Comparison of ENCODE assay signal across 21 cellular contexts in the genomic region with DNA sequence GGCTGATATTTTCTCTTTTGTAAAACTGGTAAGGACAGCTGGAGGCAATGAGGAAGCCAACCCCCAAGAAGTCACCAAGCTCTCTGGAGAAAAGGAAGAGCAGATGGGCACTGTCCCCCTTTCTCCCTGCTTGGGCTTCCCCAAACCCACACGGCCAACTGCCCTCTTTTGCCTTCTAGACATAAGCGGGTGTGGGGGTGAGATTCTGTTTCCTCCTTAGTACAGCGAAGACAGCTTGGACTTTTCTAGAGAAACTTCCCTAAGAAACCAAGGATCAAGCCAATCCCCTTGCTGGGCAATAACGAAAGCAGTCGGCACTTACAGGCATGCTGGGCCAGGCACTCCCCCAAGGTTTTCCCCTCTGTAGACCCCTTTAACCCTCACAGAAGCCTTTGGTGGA.
A peak's percentile ranks its signal among the peaks of the same experiment; 100 is the strongest.
DNase-seq lines count a peak whose midpoint lies in the region; ATAC-seq and TF ChIP-seq lines count a peak whose summit lies in the region.
"Had no signal": no experiment of that assay in that cellular context is flagged by ENCODE, and none has a peak within 500 bp of the region (broad histone marks: within the 10 kb centered on the region; RNA-seq: fewer than 3 reads in every experiment).

No MANE protein-coding gene starts in this region.

- 84 to 95% methylated on average over 5 of the region's 5 CpGs for WGBS in heart right ventricle, 2 donors

- no peak for DNase-seq in heart right ventricle
- no peak for DNase-seq in left ventricle myocardium inferior
- peak; percentile 20 for DNase-seq in MV-4-11 (lab: John Stamatoyannopoulos, UW)
- peak; percentile 66 for DNase-seq in coronary artery (ENCODE audit: low spot score)
- DNase-seq in sciatic nerve (ENCODE audit: low spot score), result no peak
- DNase-seq in SHP77 (lab: John Stamatoyannopoulos, UW), result no peak
- DNase-seq: ACHN; BE2C; C1 segment of cervical spinal cord; CD4-positive, CD25-positive, alpha-beta regulatory T cell; CD8-positive, alpha-beta memory T cell; COR-L47; DMS 273 treated with DMSO at 0.1 percent for 48 hours; DMS53; DND-41; EL; IMR-90 had no signal

- intact Hi-C loops in heart right ventricle (cut with DNase I), result loop anchor here in 1 of 10 donors (10.0 kb wide), 1 partner anchor 307 kb away; no protein-coding TSS in a partner anchor
- intact Hi-C loops in left ventricle myocardium inferior (cut with micrococcal nuclease), result no loop called here
- intact Hi-C loops in sciatic nerve (cut with DNase I), result no loop called here

- ATAC-seq in heart right ventricle (peak in 5 of 8 donors; percentile 38 to 57 (median 46)), sciatic nerve (peak; percentile 34), GM21447 (IDR thresholded peaks at IDR 0.05; ENCODE audit: unreplicated experiment) (no peak)
- ATAC-seq: GM12878 had no signal

- no peaks in the 10 kb centered on the region for H3K36me3 ChIP-seq in heart right ventricle
- H3K36me3 ChIP-seq in left ventricle myocardium inferior, result no peaks in the 10 kb centered on the region
- H3K36me3 ChIP-seq: BE2C, HAP-1 had no signal

- H3K4me3 ChIP-seq in heart right ventricle (no peak overlapping the region), left ventricle myocardium inferior (no peak overlapping the region), coronary artery (no peak overlapping the region)
- H3K4me3 ChIP-seq: GM12878, HAP-1 had no signal

- H3K4me1 ChIP-seq in heart right ventricle (no peaks in the 10 kb centered on the region), left ventricle myocardium inferior (no peaks in the 10 kb centered on the region)
- H3K4me1 ChIP-seq: BE2C, HAP-1 had no signal

- no peak for TF ChIP-seq CTCF in heart right ventricle (IDR thresholded peaks at IDR 0.05)
- TF ChIP-seq CTCF in left ventricle myocardium inferior (IDR thresholded peaks at IDR 0.05; ENCODE audit: borderline replicate concordance), result no peak
- no peak for TF ChIP-seq CTCF in coronary artery (IDR thresholded peaks at IDR 0.05)

- H3K9me3 ChIP-seq in heart right ventricle, result peaks cover 0 to 7% (median 0%) of the 10 kb centered on the region in 11 donors
- peaks cover 11% of the 10 kb centered on the region for H3K9me3 ChIP-seq in left ventricle myocardium inferior (replicated peaks)
- H3K9me3 ChIP-seq: BE2C, HAP-1 had no signal

- H3K27ac ChIP-seq in heart right ventricle, result no peak overlapping the region
- H3K27ac ChIP-seq in left ventricle myocardium inferior (replicated peaks), result no peak overlapping the region
- no peak overlapping the region for H3K27ac ChIP-seq in coronary artery
- H3K27ac ChIP-seq: HL-60 had no signal

- peaks cover 0 to 3% (median 0%) of the 10 kb centered on the region in 7 donors for H3K27me3 ChIP-seq in heart right ventricle
- H3K27me3 ChIP-seq in left ventricle myocardium inferior (ENCODE audit: low read depth), result peaks cover 22% of the 10 kb centered on the region
- H3K27me3 ChIP-seq: BE2C had no signal

Comparison
In these comparisons a context has a peak if more than half of its experiments do, and no peak if none do; other contexts are left out.
1. DNase-seq: peak in MV-4-11 (single experiment) and coronary artery (single experiment); none in heart right ventricle (0 of 2), left ventricle myocardium inferior (single experiment), sciatic nerve (single experiment) and SHP77 (0 of 2).